Comparison of ENCODE assay signal across 8 cellular contexts in the genomic region with DNA sequence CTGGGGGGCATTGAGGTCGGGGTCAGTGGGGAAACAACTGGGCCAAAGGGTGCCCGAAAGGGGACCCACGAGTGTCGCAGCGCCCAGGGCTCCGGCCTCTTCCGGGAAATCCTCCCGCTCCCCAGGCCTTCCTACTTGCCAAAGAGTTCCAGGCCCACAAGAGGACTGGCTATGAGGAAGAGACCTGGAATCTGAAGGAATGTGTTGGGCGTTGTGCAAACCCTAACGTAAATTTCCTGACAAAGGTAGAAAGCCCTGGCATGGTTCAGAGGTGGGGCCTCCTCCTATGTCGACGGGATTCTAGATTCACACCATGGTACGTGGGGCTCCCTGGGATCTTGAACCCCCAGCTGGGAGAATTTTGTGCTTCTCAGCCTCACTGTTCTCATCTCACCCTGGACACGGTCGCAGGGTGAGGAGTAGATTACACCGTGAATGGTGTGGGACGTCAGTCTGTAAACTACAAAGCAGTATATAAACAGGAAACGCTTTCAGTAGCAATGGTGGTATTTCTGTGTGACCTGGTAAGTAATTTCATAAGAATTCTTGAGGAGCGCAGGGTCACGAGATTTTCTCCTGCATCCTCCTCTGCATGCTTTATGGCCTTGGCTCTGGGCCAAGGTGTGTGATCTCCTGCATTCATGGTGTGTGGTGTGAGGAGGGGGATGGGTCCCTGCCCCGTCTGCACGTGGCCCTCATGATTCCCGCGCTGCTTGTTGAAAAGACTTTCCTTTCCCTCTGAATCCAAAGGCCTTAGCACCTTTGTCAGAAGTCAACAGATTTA. TPM values are rescaled to one million over a fixed set of nuclear protein-coding genes. Genes with fewer than 3 reads are reported as not detected.
DNase-seq lines count a peak whose midpoint lies in the region; ATAC-seq and TF ChIP-seq lines count a peak whose summit lies in the region.

No MANE protein-coding gene starts in this region.

- H3K4me3 ChIP-seq in HCT116 (replicated peaks in 1 of 2; ENCODE audit: low read depth in 1 of 2, low read length in 2 of 2) (peak overlapping the region; percentile 76 to 83), epithelial cell of proximal tubule (ENCODE audit: low read depth, low read length) (peak overlapping the region; percentile 88), muscle layer of colon (ENCODE audit: low read depth in 1 of 2, low read length in 2 of 2) (peak overlapping the region; percentile 54 to 89)

- no peaks in the 10 kb centered on the region for H3K9me2 ChIP-seq in HCT116 (ENCODE audit: insufficient read depth)

- H3K27me3 ChIP-seq in HCT116 (ENCODE audit: insufficient read depth, low read length) (no peaks in the 10 kb centered on the region), muscle layer of colon (ENCODE audit: control insufficient read depth in 1 of 2, insufficient read depth in 2 of 2, low read length in 2 of 2) (peaks cover 0 to 7% of the 10 kb centered on the region in 2 donors)

- CTCF ChIA-PET in HCT116 (lab: Charles Lee) (no interaction called here), T-cell (lab: Charles Lee) (interaction anchor here in 1 of 2 donors (1.0 kb wide), 1 partner anchor 20 kb away, joined by 3 read pairs; no protein-coding TSS in a partner anchor)

- H3K4me2 ChIP-seq in HCT116 (ENCODE audit: low read length): peak overlapping the region; percentile 86

- H3K9me3 ChIP-seq in HCT116 (ENCODE audit: control insufficient read depth in 1 of 2, insufficient read depth in 1 of 2, low read depth in 1 of 2, low read length in 2 of 2) (no peaks in the 10 kb centered on the region), muscle layer of colon (ENCODE audit: low read length) (no peaks in the 10 kb centered on the region)

- H3K4me1 ChIP-seq in HCT116 (ENCODE audit: control insufficient read depth in 1 of 2, insufficient read depth in 2 of 2, low read length in 2 of 2) (peaks cover 42 to 73% of the 10 kb centered on the region in 2 experiments), muscle layer of colon (ENCODE audit: insufficient read depth, low read length) (peaks cover 5% of the 10 kb centered on the region)

- TF ChIP-seq CTCF in HCT116 (IDR thresholded peaks at IDR 0.05 in 2 of 3, conservative IDR thresholded peaks at IDR 0.05 in 1 of 3; ENCODE audit: borderline replicate concordance in 1 of 3, insufficient read depth in 1 of 3, low read depth in 2 of 3, low read length in 2 of 3) (no peak), epithelial cell of proximal tubule (conservative IDR thresholded peaks at IDR 0.05; ENCODE audit: low read depth, low read length) (no peak)

- no peaks in the 10 kb centered on the region for H3K27me3 Mint-ChIP-seq in T-cell

- peak overlapping the region; percentile 83 to 84 (median 83) for H3K4me3 Mint-ChIP-seq in T-cell

- H3K9ac ChIP-seq in HCT116 (ENCODE audit: low read length) (peak overlapping the region; percentile 92), muscle layer of colon (ENCODE audit: low read length) (peak overlapping the region; percentile 78)

- intact Hi-C loops in HCT116 (cut with micrococcal nuclease): loop anchor here (2.0 to 5.0 kb wide), 2 partner anchors 287 to 588 kb away; partner anchors contain the start of gene CTDP1

- H2AFZ ChIP-seq in HCT116 (ENCODE audit: low read depth, low read length, poor library complexity, severe bottlenecking): no peak overlapping the region

- H4K20me1 ChIP-seq in HCT116 (ENCODE audit: insufficient read depth): no peaks in the 10 kb centered on the region; the same call in 1 of the 2 replicates

- peaks cover 49% of the 10 kb centered on the region for H3K79me2 ChIP-seq in HCT116 (ENCODE audit: insufficient read depth, low read length)

- DNase-seq in COLO829 (ENCODE audit: low spot score): peak; percentile 55
- no peak for DNase-seq in HCT116 (ENCODE audit: low read depth, low spot score)
- DNase-seq in T-cell: peak in 6 of 34 experiments; percentile 21 to 35 (median 24)
- peak; percentile 52 for DNase-seq in epithelial cell of proximal tubule (ENCODE audit: low read depth)
- DNase-seq in NK-92 treated with Interleukin-12 subunit alpha and Interleukin-12 subunit beta, amount 100 ng/mL, for 24 hours (lab: John Stamatoyannopoulos, UW): no peak

- H3K36me3 Mint-ChIP-seq in T-cell: no peaks in the 10 kb centered on the region

- POLR2A ChIA-PET in HCT116 (lab: Charles Lee) (interaction anchor here (1.0 kb wide), 2 partner anchors 14 to 17 kb away, joined by 3 to 7 read pairs; partner anchors contain the start of gene SLC66A2), T-cell (lab: Charles Lee) (no interaction called here)

- H3K27ac ChIP-seq in HCT116 (ENCODE audit: low read depth, low read length): peak overlapping the region; percentile 90
- peak overlapping the region; percentile 62 for H3K27ac ChIP-seq in muscle layer of colon (ENCODE audit: low read depth, low read length)

- H3K27ac Mint-ChIP-seq in T-cell: peak overlapping the region; percentile 90 to 91

- H3K4me1 Mint-ChIP-seq in T-cell: peaks cover 30 to 39% (median 36%) of the 10 kb centered on the region in 3 donors

- peaks cover 3 to 5% of the 10 kb centered on the region in 2 experiments; a peak in 1 of 4 replicates for H3K36me3 ChIP-seq in HCT116 (ENCODE audit: control insufficient read depth in 1 of 2, insufficient read depth in 2 of 2, low read length in 2 of 2)
- H3K36me3 ChIP-seq in muscle layer of colon (ENCODE audit: insufficient read depth, low read length): peaks cover 8% of the 10 kb centered on the region

- no peak for TF ChIP-seq RAD21 in HCT116 (IDR thresholded peaks at IDR 0.05; ENCODE audit: low read depth)

- peak; percentile 56 for TF ChIP-seq POLR2A in HCT116 (IDR thresholded peaks at IDR 0.05; ENCODE audit: borderline replicate concordance, extremely low read depth, insufficient read depth, insufficient read length)

- BruUV-seq in HCT116 (replicated peaks; lab: Mats Ljungman, UMichigan): TSS peak; percentile 75

- ATAC-seq in HCT116 (peak; percentile 58), T-cell (replicated peaks in 1 of 4) (peak; percentile 20 to 50 (median 33)), HG03097 (IDR thresholded peaks at IDR 0.05; ENCODE audit: low FRiP score, unreplicated experiment) (no peak), HG03469 (IDR thresholded peaks at IDR 0.05; ENCODE audit: unreplicated experiment) (no peak)

- no peaks in the 10 kb centered on the region for H3K9me3 Mint-ChIP-seq in T-cell

- RAD21 ChIA-PET in HCT116 (lab: Charles Lee; ENCODE audit: low non-redundant PET in 1 of 2, low total read pairs in 2 of 2, uncharacterized antibody in 2 of 2, unreplicated experiment in 2 of 2): no interaction called here

TF ChIP-seq in HCT116, 20 proteins besides CTCF, POLR2A, EP300 and RAD21:
- TF ChIP-seq ZFX (IDR thresholded peaks at IDR 0.05) (peak; percentile 39), TCF7L2 (IDR thresholded peaks at IDR 0.05; ENCODE audit: borderline replicate concordance, extremely low read depth, insufficient read depth, insufficient read length) (peak; percentile 38), YY1 (IDR thresholded peaks at IDR 0.05; ENCODE audit: extremely low read depth, insufficient replicate concordance, low read depth, low read length) (no peak)

RNA-seq across cellular contexts. Expression of gene HSBP1L1, which starts 0.9 kb away (rescaled TPM):
- 41.4 TPM for total RNA-seq in HCT116 (2021; ENCODE audit: unreplicated experiment)
- polyA plus RNA-seq in HCT116 (2012): 26.9 and 30.7 TPM in 2 replicates
- total RNA-seq in T-cell: 10 to 100 TPM; 17.3 to 26.6 (median 20.6) TPM
- 35.5 and 44.7 TPM in 2 replicates for total RNA-seq in epithelial cell of proximal tubule

RNA-seq across cellular contexts. Expression of gene SLC66A2, which starts 13.9 kb away (rescaled TPM):
- total RNA-seq in HCT116 (2021; ENCODE audit: unreplicated experiment) (44.9 TPM), T-cell (10 to 100 TPM; 28.4 to 66.5 (median 37.6) TPM), epithelial cell of proximal tubule (28.1 and 41.7 TPM in 2 replicates)
- polyA plus RNA-seq in HCT116 (2012): 41.0 and 45.2 TPM in 2 replicates

RNA-seq across cellular contexts. Expression of gene TXNL4A, which starts 23.1 kb away (rescaled TPM):
- total RNA-seq in HCT116 (2021; ENCODE audit: unreplicated experiment) (178 TPM), T-cell (10 to 100 TPM; 61.2 to 77.8 (median 72.7) TPM), epithelial cell of proximal tubule (84.7 and 97.9 TPM in 2 replicates)
- 107 and 114 TPM in 2 replicates for polyA plus RNA-seq in HCT116 (2012)

Comparison
In these comparisons a context has a peak if more than half of its experiments do, and no peak if none do; other contexts are left out.
1. DNase-seq: peak in COLO829 (single experiment) and epithelial cell of proximal tubule (single experiment); none in HCT116 (single experiment) and NK-92 treated with Interleukin-12 subunit alpha and Interleukin-12 subunit beta, amount 100 ng/mL, for 24 hours (single experiment).
2. ATAC-seq: peak in HCT116 (single experiment) and T-cell (4 of 4); none in HG03097 (single experiment) and HG03469 (single experiment).
3. Peak in every context shown above with its lines, with median percentiles within 50 percentile points of each other: H3K4me3 ChIP-seq.